In the genomic region with DNA sequence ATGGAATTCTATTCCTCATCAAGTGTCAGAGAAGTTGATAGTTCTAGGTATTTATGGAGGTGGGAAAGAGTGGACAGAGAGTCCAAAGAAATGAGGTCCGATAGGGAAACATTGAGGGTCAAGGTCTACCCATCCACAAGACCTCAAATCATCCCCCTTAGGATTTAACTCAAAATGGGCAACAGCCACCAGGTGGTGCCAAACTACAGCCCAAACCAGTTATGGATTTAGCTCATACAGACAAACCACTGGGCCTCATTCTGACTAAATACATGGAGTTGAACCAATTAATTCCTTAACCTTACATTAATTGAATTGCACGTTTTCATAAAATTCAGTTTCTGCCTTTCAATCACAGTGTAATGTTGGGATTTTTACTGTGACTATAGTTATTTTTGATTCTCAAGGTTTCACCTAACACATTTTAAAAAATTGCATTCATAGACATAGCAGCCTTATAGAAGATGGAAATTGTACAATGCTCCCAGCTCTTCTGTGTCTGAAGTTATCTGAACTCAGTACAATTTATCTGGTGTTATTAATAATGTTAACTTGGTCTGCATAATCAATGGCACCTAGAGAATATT, we compare ENCODE assay signal across 9 cellular contexts.
A peak's percentile ranks its signal among the peaks of the same experiment; 100 is the strongest.
DNase-seq lines count a peak whose midpoint lies in the region; TF ChIP-seq lines count a peak whose summit lies in the region.
"Had no signal": no experiment of that assay in that cellular context is flagged by ENCODE, and none has a peak within 500 bp of the region (broad histone marks: within the 10 kb centered on the region; RNA-seq: fewer than 3 reads in every experiment).

No MANE protein-coding gene starts in this region.

- intact Hi-C loops in activated naive CD4-positive, alpha-beta T cell treated with anti-CD3 and anti-CD28 coated beads for 36 hours (cut with micrococcal nuclease), result loop anchor here (1.0 kb wide), 3 partner anchors 508 to 961 kb away; no protein-coding TSS in a partner anchor

- peak; percentile 22 for DNase-seq in Daoy (ENCODE audit: low read depth)
- DNase-seq in GM20000 (ENCODE audit: low spot score), result peak; percentile 25
- peak; percentile 26 for DNase-seq in HS-5 (ENCODE audit: low read depth)
- peak; percentile 4 for DNase-seq in OCI-M2 (lab: John Stamatoyannopoulos, UW; ENCODE audit: unreplicated experiment)
- DNase-seq in activated naive CD4-positive, alpha-beta T cell treated with anti-CD3 and anti-CD28 coated beads for 36 hours, result peak; percentile 76
- peak; percentile 56 for DNase-seq in iPS-NIHi7 (ENCODE audit: extremely low spot score)
- DNase-seq in stimulated activated CD4-positive, alpha-beta T cell treated with anti-CD3 and anti-CD28 coated beads, Interleukin-4, amount 100 ng/mL, for 1 hour, result peak; percentile 53
- no peak for DNase-seq in dedifferentiated amniotic fluid mesenchymal stem cell (ENCODE audit: extremely low spot score)

- no peak overlapping the region for H3K27ac Mint-ChIP-seq in activated naive CD4-positive, alpha-beta T cell treated with anti-CD3 and anti-CD28 coated beads for 36 hours

- H3K4me3 Mint-ChIP-seq in activated naive CD4-positive, alpha-beta T cell treated with anti-CD3 and anti-CD28 coated beads for 36 hours, result no peak overlapping the region
- H3K4me3 Mint-ChIP-seq: central memory CD8-positive, alpha-beta T cell had no signal

- H3K36me3 Mint-ChIP-seq in activated naive CD4-positive, alpha-beta T cell treated with anti-CD3 and anti-CD28 coated beads for 36 hours (ENCODE audit: low read depth), result no peaks in the 10 kb centered on the region

- no peaks in the 10 kb centered on the region for H3K9me3 Mint-ChIP-seq in activated naive CD4-positive, alpha-beta T cell treated with anti-CD3 and anti-CD28 coated beads for 36 hours
- H3K9me3 Mint-ChIP-seq: central memory CD8-positive, alpha-beta T cell had no signal

- H3K27me3 Mint-ChIP-seq in activated naive CD4-positive, alpha-beta T cell treated with anti-CD3 and anti-CD28 coated beads for 36 hours (ENCODE audit: low read depth), result peaks cover 7% of the 10 kb centered on the region
- H3K27me3 Mint-ChIP-seq: central memory CD8-positive, alpha-beta T cell had no signal

- CTCF ChIA-PET in activated naive CD4-positive, alpha-beta T cell treated with anti-CD3 and anti-CD28 coated beads for 36 hours (lab: Charles Lee), result interaction anchor here (0.6 to 1.3 kb wide), 6 partner anchors 29 to 961 kb away, joined by 3 to 8 read pairs (median 6); no protein-coding TSS in a partner anchor

- TF ChIP-seq CTCF in GM20000 (IDR thresholded peaks at IDR 0.05; ENCODE audit: extremely low read depth, missing control alignments), result peak; percentile 62

- H3K4me1 Mint-ChIP-seq in activated naive CD4-positive, alpha-beta T cell treated with anti-CD3 and anti-CD28 coated beads for 36 hours (ENCODE audit: low read depth), result no peaks in the 10 kb centered on the region
- H3K4me1 Mint-ChIP-seq: central memory CD8-positive, alpha-beta T cell had no signal
